Comparison of ENCODE assay signal across 17 cellular contexts in genomic region chr6:64013061-64013410, GRCh38.
A peak's percentile ranks its signal among the peaks of the same experiment; 100 is the strongest.
DNase-seq lines count a peak whose midpoint lies in the region; ATAC-seq, FAIRE-seq and TF ChIP-seq lines count a peak whose summit lies in the region.
"Had no signal": no experiment of that assay in that cellular context is flagged by ENCODE, and none has a peak within 500 bp of the region (broad histone marks: within the 10 kb centered on the region; RNA-seq: fewer than 3 reads in every experiment).

No MANE protein-coding gene starts in this region.

- POLR2A ChIA-PET in H1 (lab: Charles Lee; ENCODE audit: partially characterized antibody), result no interaction called here

- 87% methylated on average over 8 of the region's 8 CpGs; no CpG with 5 or more reads in 1 of the 2 experiments for WGBS in H1 (ENCODE audit: extremely low coverage in 1 of 2, insufficient coverage in 1 of 2, insufficient read length in 1 of 2, insufficient replicate concordance in 2 of 2, low coverage in 1 of 2, low lambda C conversion rate in 2 of 2, missing lambda C conversion rate in 1 of 2), 2 experiments
- 61 to 81% (median 74%) methylated on average over 8 of the region's 8 CpGs for WGBS in small intestine, 3 donors

- no peak overlapping the region for H3K23ac ChIP-seq in H1 (ENCODE audit: insufficient read length)

- no peak overlapping the region for H4K5ac ChIP-seq in H1 (ENCODE audit: insufficient read length, low read depth, low read length)

- H2BK20ac ChIP-seq in H1 (ENCODE audit: low read length), result no peak overlapping the region

- H4K8ac ChIP-seq in H1 (ENCODE audit: extremely low read depth, insufficient read depth, low read length), result no peak overlapping the region

- H3K27ac ChIP-seq in H1 (ENCODE audit: low read depth, low read length), result no peak overlapping the region
- H3K27ac ChIP-seq in small intestine (ENCODE audit: low read depth in 1 of 2, low read length in 1 of 2), result no peak overlapping the region
- H3K27ac ChIP-seq: esophagus squamous epithelium, lower lobe of right lung, WERI-Rb-1 had no signal

- DNase-seq in COR-L47 (lab: John Stamatoyannopoulos, UW) (peak; percentile 0), NCI-H2171 (lab: John Stamatoyannopoulos, UW) (peak; percentile 53), H1 (ENCODE audit: low read depth in 1 of 2, low spot score in 2 of 2) (no peak), mesothelial cell of epicardium (ENCODE audit: low spot score in 2 of 2, unreplicated experiment in 2 of 2) (no peak), foreskin fibroblast (no peak), H7 (no peak), small intestine (no peak)
- DNase-seq: cortex of kidney; esophagus squamous epithelium; lower lobe of right lung; nephron progenitor cell; stimulated activated CD4-positive, alpha-beta T cell treated with anti-CD3 and anti-CD28 coated beads, Interleukin-4, amount 100 ng/mL, for 4 hours; WERI-Rb-1 had no signal

- no peak overlapping the region for H2BK12ac ChIP-seq in H1 (ENCODE audit: low read depth, low read length)

- H2BK120ac ChIP-seq in H1 (replicated peaks; ENCODE audit: low read depth, low read length), result no peak overlapping the region

- TF ChIP-seq POLR2A in H1 (IDR thresholded peaks at IDR 0.05; ENCODE audit: control extremely low read depth in 1 of 2, low read depth in 2 of 2, low read length in 2 of 2), result no peak

- no peak for FAIRE-seq in H1 (lab: Jason Lieb, UNC)
- FAIRE-seq in small intestine (lab: Jason Lieb, UNC), result no peak

- H3K4me1 ChIP-seq in H1 (replicated peaks in 1 of 4; ENCODE audit: control insufficient read depth in 3 of 4, insufficient read depth in 4 of 4, low read length in 3 of 4) (peaks cover 0 to 3% (median 3%) of the 10 kb centered on the region in 4 experiments; a peak in 2 of 7 replicates), small intestine (ENCODE audit: control insufficient read depth in 2 of 2, insufficient read depth in 1 of 2, low read depth in 1 of 2, low read length in 1 of 2) (no peaks in the 10 kb centered on the region)
- H3K4me1 ChIP-seq: esophagus squamous epithelium, lower lobe of right lung had no signal

- no peak overlapping the region for H3K4me3 ChIP-seq in H1 (ENCODE audit: extremely low read depth in 1 of 4, insufficient read depth in 2 of 4, low read depth in 3 of 4, low read length in 4 of 4)
- H3K4me3 ChIP-seq in foreskin fibroblast (ENCODE audit: low read depth in 1 of 2, low read length in 2 of 2), result no peak overlapping the region
- no peak overlapping the region for H3K4me3 ChIP-seq in H7 (ENCODE audit: insufficient read depth, low read depth, low read length)
- H3K4me3 ChIP-seq in small intestine (ENCODE audit: low read depth in 1 of 2, low read length in 2 of 2), result no peak overlapping the region
- H3K4me3 ChIP-seq: esophagus squamous epithelium, lower lobe of right lung had no signal

- H3K36me3 Mint-ChIP-seq in mesothelial cell of epicardium, result no peaks in the 10 kb centered on the region
- H3K36me3 Mint-ChIP-seq: IgD-negative memory B cell had no signal

- no peak overlapping the region for H3K14ac ChIP-seq in H1 (ENCODE audit: insufficient read length)

- no peak for TF ChIP-seq CTCF in H1 (IDR thresholded peaks at IDR 0.05; ENCODE audit: control extremely low read depth in 1 of 3, insufficient read depth in 1 of 3, low read depth in 1 of 3, low read length in 3 of 3)
- TF ChIP-seq CTCF in mesothelial cell of epicardium (IDR thresholded peaks at IDR 0.05; ENCODE audit: unreplicated experiment), result no peak
- TF ChIP-seq CTCF in foreskin fibroblast (IDR thresholded peaks at IDR 0.05; ENCODE audit: low read depth, low read length), result no peak

- H2AFZ ChIP-seq in H1 (ENCODE audit: low read length), result 0 out of 2 replicates have a peak overlapping the region, but pooled peaks have one; percentile 43

- peaks cover 3% of the 10 kb centered on the region for H3K27me3 Mint-ChIP-seq in mesothelial cell of epicardium (ENCODE audit: low read depth)
- H3K27me3 Mint-ChIP-seq: activated T-helper 17 cell treated with anti-CD3 and anti-CD28 coated beads, Interleukin-2, amount 50 U/mL, for 72 hours; B cell; IgD-negative memory B cell had no signal

- H2BK5ac ChIP-seq in H1 (ENCODE audit: low read depth, low read length), result no peak overlapping the region

- TF ChIP-seq EP300 in H1 (IDR thresholded peaks at IDR 0.05; ENCODE audit: borderline replicate concordance in 1 of 2, low read depth in 2 of 2, low read length in 2 of 2), result no peak

- H4K91ac ChIP-seq in H1 (replicated peaks; ENCODE audit: insufficient read length, low read length), result no peak overlapping the region

- no peak overlapping the region for H2AK5ac ChIP-seq in H1 (ENCODE audit: low read depth, low read length)

- H3K36me3 ChIP-seq in H1 (ENCODE audit: control insufficient read depth in 2 of 4, insufficient read depth in 4 of 4, low read length in 3 of 4), result no peaks in the 10 kb centered on the region
- H3K36me3 ChIP-seq in H7 (replicated peaks; ENCODE audit: control insufficient read depth, insufficient read depth, low read length), result no peaks in the 10 kb centered on the region
- no peaks in the 10 kb centered on the region for H3K36me3 ChIP-seq in small intestine (ENCODE audit: control insufficient read depth in 2 of 2, insufficient read depth in 2 of 2, low read length in 2 of 2)
- H3K36me3 ChIP-seq: esophagus squamous epithelium, lower lobe of right lung, WERI-Rb-1 had no signal

- no peak overlapping the region for H3K4me2 ChIP-seq in H1 (ENCODE audit: insufficient read depth in 1 of 2, low read depth in 2 of 2, low read length in 2 of 2)

- CTCF ChIA-PET in H1 (lab: Charles Lee; ENCODE audit: partially characterized antibody), result interaction anchor here (0.6 to 2.4 kb wide), 10 partner anchors 91 to 946 kb away, joined by 3 to 47 read pairs (median 3); no protein-coding TSS in a partner anchor

- no peak for ATAC-seq in GM19035 (IDR thresholded peaks at IDR 0.05; ENCODE audit: unreplicated experiment)
- ATAC-seq: activated T-helper 17 cell treated with anti-CD3 and anti-CD28 coated beads, Interleukin-2, amount 50 U/mL, for 72 hours; lower lobe of right lung had no signal

- no peaks in the 10 kb centered on the region for H3K9me3 Mint-ChIP-seq in mesothelial cell of epicardium
- H3K9me3 Mint-ChIP-seq: nephron progenitor cell had no signal

- H3K4ac ChIP-seq in H1 (replicated peaks; ENCODE audit: insufficient read length, low read depth, low read length), result no peak overlapping the region

- H3K79me1 ChIP-seq in H1 (ENCODE audit: low read depth, low read length), result no peaks in the 10 kb centered on the region

- no peaks in the 10 kb centered on the region for H3K23me2 ChIP-seq in H1 (ENCODE audit: low read depth, low read length)

- no peak overlapping the region for H2BK15ac ChIP-seq in H1 (ENCODE audit: low read length)

- peak overlapping the region; percentile 43 for H3K27ac Mint-ChIP-seq in mesothelial cell of epicardium
- H3K27ac Mint-ChIP-seq: activated T-helper 17 cell treated with anti-CD3 and anti-CD28 coated beads, Interleukin-2, amount 50 U/mL, for 72 hours; B cell; IgD-negative memory B cell; nephron progenitor cell had no signal

- H3K18ac ChIP-seq in H1 (ENCODE audit: extremely low read depth, low read length), result no peak overlapping the region

- no peak overlapping the region for H3K4me3 Mint-ChIP-seq in mesothelial cell of epicardium
- H3K4me3 Mint-ChIP-seq: activated T-helper 17 cell treated with anti-CD3 and anti-CD28 coated beads, Interleukin-2, amount 50 U/mL, for 72 hours; B cell; IgD-negative memory B cell; nephron progenitor cell had no signal

- no peak overlapping the region for H3K9ac ChIP-seq in H1 (replicated peaks in 1 of 4; ENCODE audit: extremely low read depth in 1 of 4, low read depth in 3 of 4, low read length in 3 of 4)

- H4K20me1 ChIP-seq in H1 (replicated peaks in 1 of 2; ENCODE audit: control insufficient read depth in 1 of 2, insufficient read depth in 2 of 2, low read length in 2 of 2), result no peaks in the 10 kb centered on the region

- H3K56ac ChIP-seq in H1 (replicated peaks; ENCODE audit: insufficient read length, low read depth, low read length), result no peak overlapping the region

- H3K9me3 ChIP-seq in H1 (ENCODE audit: insufficient read depth in 2 of 2, low read depth in 1 of 2, low read length in 1 of 2), result no peaks in the 10 kb centered on the region
- H3K9me3 ChIP-seq in small intestine (ENCODE audit: control insufficient read depth, low read depth), result no peaks in the 10 kb centered on the region
- H3K9me3 ChIP-seq: esophagus squamous epithelium, lower lobe of right lung had no signal

- no peaks in the 10 kb centered on the region for H3K79me2 ChIP-seq in H1 (ENCODE audit: control insufficient read depth in 1 of 2, insufficient read depth in 2 of 2, low read length in 2 of 2)

- no peak for TF ChIP-seq RAD21 in H1 (IDR thresholded peaks at IDR 0.05 in 1 of 2, conservative IDR thresholded peaks at IDR 0.05 in 1 of 2; ENCODE audit: low read depth in 2 of 2, low read length in 2 of 2)

- peaks cover 30% of the 10 kb centered on the region for H3K4me1 Mint-ChIP-seq in mesothelial cell of epicardium
- H3K4me1 Mint-ChIP-seq: activated T-helper 17 cell treated with anti-CD3 and anti-CD28 coated beads, Interleukin-2, amount 50 U/mL, for 72 hours; B cell; IgD-negative memory B cell had no signal

- no peaks in the 10 kb centered on the region for H3K27me3 ChIP-seq in H1 (replicated peaks in 1 of 4; ENCODE audit: control insufficient read depth in 3 of 4, extremely low read depth in 1 of 4, insufficient read depth in 3 of 4, low read length in 3 of 4)
- no peaks in the 10 kb centered on the region for H3K27me3 ChIP-seq in H7 (ENCODE audit: control insufficient read depth, insufficient read depth, low read length)
- no peaks in the 10 kb centered on the region for H3K27me3 ChIP-seq in small intestine (ENCODE audit: control insufficient read depth in 2 of 2, insufficient read depth in 2 of 2, low read length in 2 of 2)
- H3K27me3 ChIP-seq: esophagus squamous epithelium had no signal

TF ChIP-seq in H1, 55 proteins besides CTCF, POLR2A, EP300 and RAD21 (continues in another document):
- no peak for TF ChIP-seq ATF3 (IDR thresholded peaks at IDR 0.05; ENCODE audit: insufficient read depth, low read depth, low read length)
- no peak for TF ChIP-seq RBBP5 (IDR thresholded peaks at IDR 0.05; ENCODE audit: borderline replicate concordance, low read depth, low read length)
- no peak for TF ChIP-seq SAP30 (IDR thresholded peaks at IDR 0.05; ENCODE audit: insufficient read depth, insufficient replicate concordance, low read length)
- TF ChIP-seq JUND (IDR thresholded peaks at IDR 0.05; ENCODE audit: low read length), result no peak
- TF ChIP-seq E2F6 (IDR thresholded peaks at IDR 0.05), result no peak
- no peak for TF ChIP-seq CTBP2 (IDR thresholded peaks at IDR 0.05; ENCODE audit: borderline replicate concordance, insufficient read depth, insufficient read length, low read length)

Comparison
In these comparisons a context has a peak if more than half of its experiments do, and no peak if none do; other contexts are left out.
1. DNase-seq: peak in COR-L47 (single experiment) and NCI-H2171 (single experiment); none in H1 (0 of 2), mesothelial cell of epicardium (0 of 2), foreskin fibroblast (0 of 2), H7 (single experiment) and small intestine (single experiment).